In the genomic region with DNA sequence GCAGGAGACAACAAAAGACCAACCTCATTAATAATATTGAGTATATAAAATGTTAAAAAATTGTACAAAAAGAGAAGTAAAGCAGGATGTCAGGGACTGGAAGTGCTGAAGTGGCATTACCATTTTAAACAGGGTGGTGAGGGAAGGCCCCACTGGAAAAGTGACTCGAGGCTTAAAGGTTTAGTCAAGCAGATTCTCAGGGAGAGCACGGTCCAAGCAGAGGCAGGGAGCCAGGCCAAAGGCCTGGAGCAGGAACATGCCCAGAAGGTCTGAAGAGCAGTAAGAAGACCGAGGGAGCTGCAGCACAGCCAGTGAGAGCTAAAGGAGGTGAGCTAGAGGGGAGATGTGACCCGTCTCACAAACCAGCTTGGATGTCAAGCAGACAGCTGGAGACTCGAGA, we compare ENCODE assay signal across 1 cellular context.
TF ChIP-seq lines count a peak whose summit lies in the region.

No MANE protein-coding gene starts in this region.

TF ChIP-seq in IMR-90, 13 proteins besides CTCF, POLR2A, EP300 and RAD21:
- TF ChIP-seq MAFK (IDR thresholded peaks at IDR 0.05; ENCODE audit: low read depth, low read length) (no peak), MAZ (IDR thresholded peaks at IDR 0.05; ENCODE audit: borderline replicate concordance, low read depth, low read length) (no peak), NFE2L2 (IDR thresholded peaks at IDR 0.05; ENCODE audit: low read depth, low read length) (no peak), RCOR1 (IDR thresholded peaks at IDR 0.05; ENCODE audit: insufficient replicate concordance, low read length) (no peak), RFX5 (IDR thresholded peaks at IDR 0.05; ENCODE audit: low read depth, low read length) (no peak), CEBPB (IDR thresholded peaks at IDR 0.05; ENCODE audit: low read depth, low read length) (no peak), SMC3 (IDR thresholded peaks at IDR 0.05; ENCODE audit: low read depth, low read length) (no peak), CHD1 (IDR thresholded peaks at IDR 0.05; ENCODE audit: low read depth, low read length) (no peak)
- TF ChIP-seq, protein P1, sequence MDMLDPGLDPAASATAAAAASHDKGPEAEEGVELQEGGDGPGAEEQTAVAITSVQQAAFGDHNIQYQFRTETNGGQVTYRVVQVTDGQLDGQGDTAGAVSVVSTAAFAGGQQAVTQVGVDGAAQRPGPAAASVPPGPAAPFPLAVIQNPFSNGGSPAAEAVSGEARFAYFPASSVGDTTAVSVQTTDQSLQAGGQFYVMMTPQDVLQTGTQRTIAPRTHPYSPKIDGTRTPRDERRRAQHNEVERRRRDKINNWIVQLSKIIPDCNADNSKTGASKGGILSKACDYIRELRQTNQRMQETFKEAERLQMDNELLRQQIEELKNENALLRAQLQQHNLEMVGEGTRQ (IDR thresholded peaks at IDR 0.05; ENCODE audit: low read depth, low read length), result no peak
